20 cellular contexts compared by ENCODE assay signal in the genomic region with DNA sequence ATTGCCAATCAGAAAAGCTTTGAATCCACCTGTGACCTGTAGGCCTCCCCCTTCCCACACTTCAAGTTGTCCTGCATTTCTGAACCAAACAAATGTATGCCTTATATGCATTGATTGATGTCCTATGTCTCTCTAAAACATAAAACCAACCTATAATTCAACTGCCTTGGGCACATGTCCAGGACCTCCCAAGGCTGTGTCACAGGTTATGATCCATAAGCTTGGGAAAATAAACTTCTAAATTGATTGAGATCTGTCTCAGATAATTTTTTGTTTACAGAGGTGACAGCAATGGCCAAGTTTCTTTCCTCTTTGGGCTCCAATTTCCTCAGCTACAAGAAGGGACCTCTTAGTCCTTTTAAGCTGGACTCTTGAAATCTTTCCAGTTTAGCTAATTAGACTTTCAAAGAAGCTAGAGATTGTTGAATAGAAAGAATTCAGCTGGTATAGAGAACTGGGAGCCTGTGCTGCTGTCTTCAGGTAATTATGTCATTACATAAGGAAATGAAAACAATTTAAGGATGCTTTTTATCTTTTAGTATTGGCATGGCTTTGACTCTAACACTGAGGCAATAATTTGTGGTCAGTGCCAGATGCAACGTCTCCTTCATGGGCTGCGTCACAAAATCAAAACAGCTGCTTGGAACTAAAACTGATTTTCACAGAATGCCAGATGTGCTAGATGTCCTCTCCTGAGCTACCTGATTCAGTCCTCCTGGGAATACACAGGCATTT.
A peak's percentile ranks its signal among the peaks of the same experiment; 100 is the strongest.
DNase-seq lines count a peak whose midpoint lies in the region; ATAC-seq, FAIRE-seq and TF ChIP-seq lines count a peak whose summit lies in the region.
"Had no signal": no experiment of that assay in that cellular context is flagged by ENCODE, and none has a peak within 500 bp of the region (broad histone marks: within the 10 kb centered on the region; RNA-seq: fewer than 3 reads in every experiment).

No MANE protein-coding gene starts in this region.

- DNase-seq in AG09319 (ENCODE audit: extremely low read depth, low read depth) (peak; percentile 24), H4 (ENCODE audit: low spot score) (peak; percentile 40), T-helper 17 cell (no peak), kidney (no peak), GM12892 (ENCODE audit: insufficient read length) (no peak), superior temporal gyrus (ENCODE audit: extremely low spot score) (no peak)
- DNase-seq in stimulated activated CD4-positive, alpha-beta T cell treated with anti-CD3 and anti-CD28 coated beads, Interleukin-4, amount 100 ng/mL, for 1 hour = no peak
- DNase-seq: activated CD4-positive, CD25-positive, alpha-beta regulatory T cell; central memory CD4-positive, alpha-beta T cell; glutamatergic neuron; GOT3; NCI-H524 treated with DMSO at 0.1 percent for 48 hours had no signal

- no peak for ATAC-seq in T-helper 17 cell
- no peak for ATAC-seq in HG03460 (IDR thresholded peaks at IDR 0.05; ENCODE audit: unreplicated experiment)
- ATAC-seq: activated naive CD4-positive, alpha-beta T cell treated with anti-CD3 and anti-CD28 coated beads, Interleukin-2, amount 50 U/mL, for 72 hours had no signal

- H3K36me3 Mint-ChIP-seq in T-helper 17 cell (ENCODE audit: low read depth) = no peaks in the 10 kb centered on the region

- no peaks in the 10 kb centered on the region for H3K27me3 Mint-ChIP-seq in T-helper 17 cell

- H3K9ac ChIP-seq in kidney (ENCODE audit: low read length in 2 of 2) = no peak overlapping the region

- peaks cover 3% of the 10 kb centered on the region in 2 donors for H3K4me1 ChIP-seq in kidney (ENCODE audit: control insufficient read depth in 1 of 2, insufficient read depth in 1 of 2, low read depth in 1 of 2, low read length in 2 of 2)

- intact Hi-C loops in kidney (cut with DNase I) = no loop called here

- no peak for TF ChIP-seq POLR2A in GM12892 (IDR thresholded peaks at IDR 0.05; ENCODE audit: low read depth, low read length)

- peaks cover 17% of the 10 kb centered on the region for H3K4me1 Mint-ChIP-seq in T-helper 17 cell

- H3K9me3 ChIP-seq in T-helper 17 cell (ENCODE audit: control insufficient read depth, low read length, poor library complexity, severe bottlenecking) (no peaks in the 10 kb centered on the region), kidney (ENCODE audit: control insufficient read depth in 1 of 2, low read length in 2 of 2) (no peaks in the 10 kb centered on the region)

- H3K27ac ChIP-seq in kidney (ENCODE audit: low read depth in 2 of 2, low read length in 2 of 2) = peak overlapping the region; percentile 13 to 26
- H3K27ac ChIP-seq: C4-2B had no signal

- no peak overlapping the region for H3K4me3 ChIP-seq in kidney (ENCODE audit: low read length in 2 of 2)
- H3K4me3 ChIP-seq: smooth muscle cell had no signal

- no peak overlapping the region for H3K4me3 Mint-ChIP-seq in T-helper 17 cell
- H3K4me3 Mint-ChIP-seq: stimulated activated naive CD8-positive, alpha-beta T cell treated with anti-CD3 and anti-CD28 coated beads, Interleukin-15, Interleukin-2, amounts not matched to agents 100 ng/mL and 50 ng/mL, for 24 hours; T-helper 1 cell treated with Interleukin-12 subunit alpha and Interleukin-12 subunit beta and Interleukin-4 antibody, amounts not matched to agents 30 μg/mL and 1 μg/mL, for 36 hours had no signal

- no peak for TF ChIP-seq CTCF in AG09319 (IDR thresholded peaks at IDR 0.05; ENCODE audit: low read depth, low read length)
- TF ChIP-seq CTCF in kidney (IDR thresholded peaks at IDR 0.05; ENCODE audit: borderline replicate concordance, extremely low read depth, insufficient read depth) = no peak

- no peaks in the 10 kb centered on the region for H3K36me3 ChIP-seq in kidney (ENCODE audit: control insufficient read depth in 1 of 2, insufficient read depth in 2 of 2, low read length in 2 of 2)

- FAIRE-seq in kidney (lab: Jason Lieb, UNC) = no peak
- FAIRE-seq in GM12892 (lab: Jason Lieb, UNC) = no peak
- FAIRE-seq: RCC 7860, urothelium cell line had no signal

- peak overlapping the region; percentile 66 for H3K27ac Mint-ChIP-seq in T-helper 17 cell
- H3K27ac Mint-ChIP-seq: activated naive CD4-positive, alpha-beta T cell treated with anti-CD3 and anti-CD28 coated beads, Interleukin-2, amount 50 U/mL, for 72 hours; stimulated activated naive CD8-positive, alpha-beta T cell treated with anti-CD3 and anti-CD28 coated beads, Interleukin-15, Interleukin-2, amounts not matched to agents 100 ng/mL and 50 ng/mL, for 24 hours; T-helper 1 cell treated with Interleukin-12 subunit alpha and Interleukin-12 subunit beta and Interleukin-4 antibody, amounts not matched to agents 30 μg/mL and 1 μg/mL, for 36 hours had no signal

Comparison
In these comparisons a context has a peak if more than half of its experiments do, and no peak if none do; other contexts are left out.
1. DNase-seq: peak in AG09319 (single experiment) and H4 (single experiment); none in T-helper 17 cell (0 of 3), kidney (single experiment), GM12892 (single experiment), stimulated activated CD4-positive, alpha-beta T cell treated with anti-CD3 and anti-CD28 coated beads, Interleukin-4, amount 100 ng/mL, for 1 hour (single experiment) and superior temporal gyrus (single experiment).